ENCODE assay signal across 9 cellular contexts in the genomic region with DNA sequence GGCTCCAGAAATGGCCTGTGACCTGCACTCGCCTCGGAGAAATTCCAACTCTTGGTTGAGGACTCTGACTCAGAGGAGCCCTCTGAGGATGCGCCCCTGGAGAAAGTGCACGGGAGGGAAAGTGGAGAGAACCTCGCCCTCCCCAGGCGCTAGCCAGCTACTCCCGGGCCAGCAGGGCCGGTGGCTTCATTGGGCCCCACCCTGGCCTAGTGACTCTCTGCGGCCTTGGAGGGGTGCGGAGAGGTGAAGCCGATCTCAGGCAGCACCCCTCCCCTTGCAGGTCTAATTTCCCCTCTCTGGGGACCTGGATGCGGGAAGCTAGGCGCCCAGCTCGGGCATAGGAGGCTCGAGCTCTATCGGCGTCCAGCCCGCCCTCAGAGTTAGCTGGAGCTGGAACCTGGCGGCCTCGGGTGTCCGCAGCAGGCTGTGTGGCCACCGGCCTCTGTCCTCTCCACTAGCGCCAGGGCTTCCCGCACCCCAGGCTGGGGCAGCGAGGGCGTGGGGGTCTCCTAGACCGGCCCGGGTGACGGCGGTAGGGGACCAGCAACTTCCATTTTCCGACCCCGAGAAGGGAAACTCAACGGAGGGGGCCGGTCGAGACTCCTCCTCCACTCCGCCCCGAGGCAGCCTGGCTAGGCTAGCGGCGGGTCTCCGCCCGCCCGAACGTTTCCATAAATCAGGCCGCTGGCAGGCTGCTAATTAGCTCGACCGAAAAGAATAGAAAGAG. TPM values are rescaled to one million over a fixed set of nuclear protein-coding genes. Genes with fewer than 3 reads are reported as not detected.
A peak's percentile ranks its signal among the peaks of the same experiment; 100 is the strongest.
DNase-seq lines count a peak whose midpoint lies in the region; ATAC-seq, FAIRE-seq and TF ChIP-seq lines count a peak whose summit lies in the region.
"Had no signal": no experiment of that assay in that cellular context is flagged by ENCODE, and none has a peak within 500 bp of the region (broad histone marks: within the 10 kb centered on the region; RNA-seq: fewer than 3 reads in every experiment).

No MANE protein-coding gene starts in this region.

- no peaks in the 10 kb centered on the region for H4K20me1 ChIP-seq in mammary epithelial cell (ENCODE audit: insufficient read depth, low read length)
- no peaks in the 10 kb centered on the region for H4K20me1 ChIP-seq in keratinocyte (ENCODE audit: control insufficient read depth, extremely low read depth, insufficient read depth, low read length)

- ATAC-seq in HG02610 (IDR thresholded peaks at IDR 0.05; ENCODE audit: unreplicated experiment) (no peak), GM19023 (IDR thresholded peaks at IDR 0.05; ENCODE audit: unreplicated experiment) (no peak)

- no TSS peak for BruUV-seq in mammary epithelial cell (replicated peaks; lab: Mats Ljungman, UMichigan)

- CTCF ChIA-PET in mammary epithelial cell (lab: Charles Lee; ENCODE audit: low non-redundant PET), result no interaction called here

- 41% methylated on average over 7 of the region's 46 CpGs for WGBS in mammary epithelial cell (ENCODE audit: low coverage, missing lambda C conversion rate)

- H3K27me3 ChIP-seq in mammary epithelial cell (ENCODE audit: insufficient read depth, low read length), result peaks cover 45% of the 10 kb centered on the region
- peaks cover 72% of the 10 kb centered on the region for H3K27me3 ChIP-seq in keratinocyte (ENCODE audit: control insufficient read depth, extremely low read depth, insufficient read depth, low read length)
- peaks cover 53 to 83% (median 62%) of the 10 kb centered on the region in 3 donors for H3K27me3 ChIP-seq in skeletal muscle tissue (ENCODE audit: control insufficient read depth in 3 of 3, insufficient read depth in 3 of 3, low read length in 3 of 3)

- DNase-seq in HCEC 1CT, result peak; percentile 59
- no peak for DNase-seq in mammary epithelial cell
- DNase-seq in keratinocyte (ENCODE audit: low read depth, low spot score), result no peak
- DNase-seq in head of caudate nucleus, result no peak
- no peak for DNase-seq in NCI-H345 (lab: John Stamatoyannopoulos, UW)
- DNase-seq: NCI-H1105 had no signal

- no peak for FAIRE-seq in keratinocyte (lab: Jason Lieb, UNC)

- H3K27ac ChIP-seq in mammary epithelial cell (ENCODE audit: insufficient read depth, low read depth, low read length), result no peak overlapping the region
- H3K27ac ChIP-seq in keratinocyte (ENCODE audit: control insufficient read depth, insufficient read depth, low read length), result no peak overlapping the region
- H3K27ac ChIP-seq in skeletal muscle tissue (ENCODE audit: low read depth, low read length), result no peak overlapping the region

- H3K4me2 ChIP-seq in mammary epithelial cell (ENCODE audit: insufficient read depth, low read depth, low read length) (peak overlapping the region; percentile 77), keratinocyte (ENCODE audit: control insufficient read depth, extremely low read depth, insufficient read depth, low read depth, low read length) (peak overlapping the region; percentile 66)

- dilution Hi-C loops in mammary epithelial cell (cut with HindIII; ENCODE audit: low sequenced_read_pairs), result no loop called here
- dilution Hi-C loops in keratinocyte (cut with MboI; ENCODE audit: extremely low pct_ligation_motif_present, low sequenced_read_pairs), result no loop called here

- intact Hi-C loops in mammary epithelial cell (cut with micrococcal nuclease) (loop anchor here (5.0 kb wide), 4 partner anchors 62 to 1937 kb away; no protein-coding TSS in a partner anchor), head of caudate nucleus (cut with DNase I) (loop anchor here (10.0 kb wide), 2 partner anchors 875 to 1395 kb away; no protein-coding TSS in a partner anchor)

- in situ Hi-C loops in mammary epithelial cell (cut with MboI; ENCODE audit: low sequenced_read_pairs in 2 of 2), result loop anchor here in 1 of 2 donors (25.0 kb wide), 1 partner anchor 877 kb away; no protein-coding TSS in a partner anchor

- H2AFZ ChIP-seq in mammary epithelial cell (ENCODE audit: low read depth, low read length), result peak overlapping the region; percentile 21
- H2AFZ ChIP-seq in keratinocyte (ENCODE audit: control insufficient read depth, low read length), result no peak overlapping the region

- H3K4me3 ChIP-seq in mammary epithelial cell (replicated peaks in 1 of 3; ENCODE audit: insufficient read depth in 1 of 3, low read depth in 2 of 3, low read length in 3 of 3) (peak overlapping the region in 2 of 3 experiments; percentile 15 to 18), keratinocyte (ENCODE audit: control insufficient read depth in 2 of 3, extremely low read depth in 1 of 3, insufficient read depth in 2 of 3, low read depth in 1 of 3, low read length in 3 of 3) (peak overlapping the region in 2 of 3 experiments; percentile 10 to 42), skeletal muscle tissue (ENCODE audit: low read length in 3 of 3) (peak overlapping the region; percentile 48 to 67 (median 56))

- H3K4me1 ChIP-seq in mammary epithelial cell (ENCODE audit: insufficient read depth, low read length) (peaks cover 15% of the 10 kb centered on the region), keratinocyte (ENCODE audit: control insufficient read depth, extremely low read depth, insufficient read depth, low read length) (peaks cover 14% of the 10 kb centered on the region), skeletal muscle tissue (ENCODE audit: control insufficient read depth in 3 of 3, insufficient read depth in 3 of 3, low read length in 3 of 3) (peaks cover 16 to 23% (median 16%) of the 10 kb centered on the region in 3 donors)

- no peaks in the 10 kb centered on the region for H3K79me2 ChIP-seq in mammary epithelial cell (ENCODE audit: insufficient read depth, low read length)
- no peaks in the 10 kb centered on the region for H3K79me2 ChIP-seq in keratinocyte (ENCODE audit: control insufficient read depth, insufficient read depth, low read length)

- no peaks in the 10 kb centered on the region for H3K9me3 ChIP-seq in mammary epithelial cell (replicated peaks; ENCODE audit: insufficient read depth, low read length)
- no peaks in the 10 kb centered on the region for H3K9me3 ChIP-seq in keratinocyte (ENCODE audit: control insufficient read depth, low read depth, low read length)
- no peaks in the 10 kb centered on the region for H3K9me3 ChIP-seq in skeletal muscle tissue (ENCODE audit: control insufficient read depth in 3 of 3, low read length in 3 of 3)

- H3K9ac ChIP-seq in mammary epithelial cell (ENCODE audit: insufficient read depth, low read length), result no peak overlapping the region
- H3K9ac ChIP-seq in keratinocyte (ENCODE audit: control insufficient read depth, extremely low read depth, insufficient read depth, low read length), result no peak overlapping the region
- peak overlapping the region in 2 of 3 donors; percentile 38 to 75 for H3K9ac ChIP-seq in skeletal muscle tissue (ENCODE audit: low read depth in 1 of 3, low read length in 3 of 3)

- TF ChIP-seq CTCF in mammary epithelial cell (conservative IDR thresholded peaks at IDR 0.05 in 1 of 2, IDR thresholded peaks at IDR 0.05 in 1 of 2; ENCODE audit: extremely low read depth in 1 of 2, insufficient read depth in 1 of 2, low read depth in 1 of 2, low read length in 2 of 2) (no peak), keratinocyte (optimal IDR thresholded peaks at IDR 0.05 in 1 of 3, IDR thresholded peaks at IDR 0.05 in 1 of 3, conservative IDR thresholded peaks at IDR 0.05 in 1 of 3; ENCODE audit: extremely low read depth in 1 of 3, insufficient read depth in 2 of 3, low read length in 3 of 3) (no peak)

- H3K36me3 ChIP-seq in mammary epithelial cell (ENCODE audit: insufficient read depth, low read length) (no peaks in the 10 kb centered on the region), keratinocyte (ENCODE audit: control insufficient read depth in 2 of 2, extremely low read depth in 1 of 2, insufficient read depth in 2 of 2, low read length in 2 of 2) (no peaks in the 10 kb centered on the region), skeletal muscle tissue (ENCODE audit: control insufficient read depth in 3 of 3, insufficient read depth in 3 of 3, low read length in 3 of 3) (no peaks in the 10 kb centered on the region)

- no peaks in the 10 kb centered on the region for H3K9me1 ChIP-seq in keratinocyte (ENCODE audit: control insufficient read depth, extremely low read depth, insufficient read depth, low read length)

RNA-seq across cellular contexts. Expression of gene NR2F2, which starts 29.4 kb away (rescaled TPM):
- total RNA-seq in mammary epithelial cell (10 to 100 TPM in 1 of 2 donors, 1 to 10 TPM in 1; 3.2 to 34.1 TPM), skeletal muscle tissue (12.0 TPM)
- polyA plus RNA-seq in mammary epithelial cell (17.8 TPM), keratinocyte (19.5 to 27.2 TPM (median 20.1 TPM) in 3 replicates)
- polyA minus RNA-seq in mammary epithelial cell (31.9 TPM), keratinocyte (12.0 to 19.7 TPM (median 19.2 TPM) in 3 replicates)
- 9.7 TPM for polyA plus RNA-seq in keratinocyte (2011; ENCODE audit: low read depth)
- polyA plus RNA-seq in keratinocyte (2011; cell fraction: cytosol; rRNA removed), result 26.1 and 26.9 TPM in 2 replicates
- polyA plus RNA-seq in keratinocyte (2011; cell fraction: nucleus; rRNA removed), result 40.5 and 46.0 TPM in 2 replicates
- 17.2 and 43.5 TPM in 2 replicates for polyA plus RNA-seq in keratinocyte (2012; ENCODE audit: low replicate concordance)
- 38.4 TPM for polyA minus RNA-seq in keratinocyte (2011; cell fraction: cytosol; rRNA and poly(A)+ RNA removed)
- 24.0 and 24.7 TPM in 2 replicates for polyA minus RNA-seq in keratinocyte (2011; cell fraction: nucleus; rRNA and poly(A)+ RNA removed)

Comparison
In these comparisons a context has a peak if more than half of its experiments do, and no peak if none do; other contexts are left out.
1. H3K9ac ChIP-seq: peak in skeletal muscle tissue (2 of 3); none in mammary epithelial cell (single experiment) and keratinocyte (single experiment).
2. Peak in every context shown above with its lines, with median percentiles within 50 percentile points of each other: H3K4me3 ChIP-seq.